In genomic region chr10:61941202-61941651, GRCh38 we compare ENCODE assay signal across 10 cellular contexts. TPM values are rescaled to one million over a fixed set of nuclear protein-coding genes. Genes with fewer than 3 reads are reported as not detected.
DNase-seq lines count a peak whose midpoint lies in the region; ATAC-seq and TF ChIP-seq lines count a peak whose summit lies in the region.
"Had no signal": no experiment of that assay in that cellular context is flagged by ENCODE, and none has a peak within 500 bp of the region (broad histone marks: within the 10 kb centered on the region; RNA-seq: fewer than 3 reads in every experiment).

No MANE protein-coding gene starts in this region.

- no peaks in the 10 kb centered on the region for H3K27me3 Mint-ChIP-seq in CD4-positive, CD25-positive, alpha-beta regulatory T cell
- no peaks in the 10 kb centered on the region for H3K27me3 Mint-ChIP-seq in activated T-helper 2 cell treated with anti-CD3 and anti-CD28 coated beads, Interferon-gamma antibody, Interleukin-2, Interleukin-4, amounts not matched to agents 10 μg/mL and 5 μg/mL and 100 μg/mL, durations not matched to agents 14 hours and 24 hours and 36 hours (ENCODE audit: low read depth)

- peak overlapping the region; percentile 29 to 94 (median 88) for H3K27ac Mint-ChIP-seq in CD4-positive, CD25-positive, alpha-beta regulatory T cell
- peak overlapping the region; percentile 47 for H3K27ac Mint-ChIP-seq in activated T-helper 2 cell treated with anti-CD3 and anti-CD28 coated beads, Interferon-gamma antibody, Interleukin-2, Interleukin-4, amounts not matched to agents 10 μg/mL and 5 μg/mL and 100 μg/mL, durations not matched to agents 14 hours and 24 hours and 36 hours

- no peak for DNase-seq in CD4-positive, CD25-positive, alpha-beta regulatory T cell
- DNase-seq in KBM-7 = peak; percentile 67
- no peak for DNase-seq in activated T-helper 2 cell treated with anti-CD3 and anti-CD28 coated beads, Interferon-gamma antibody, Interleukin-2, Interleukin-4, amounts not matched to agents 10 μg/mL and 5 μg/mL and 100 μg/mL, durations not matched to agents 14 hours and 24 hours and 36 hours (ENCODE audit: low spot score)
- no peak for DNase-seq in testis
- no peak for DNase-seq in NK-92 (lab: John Stamatoyannopoulos, UW; ENCODE audit: unreplicated experiment)
- DNase-seq in NCI-H526 treated with DMSO at 0.1 percent for 48 hours (lab: John Stamatoyannopoulos, UW) = no peak
- DNase-seq in thyroid gland = no peak
- DNase-seq: NCI-H2227 treated with DMSO at 0.1 percent for 48 hours, T-helper 9 cell had no signal

- TF ChIP-seq CTCF in neutrophil (IDR thresholded peaks at IDR 0.05) (no peak), testis (IDR thresholded peaks at IDR 0.05) (no peak), thyroid gland (IDR thresholded peaks at IDR 0.05) (no peak)

- peaks cover 67% of the 10 kb centered on the region for H3K4me1 ChIP-seq in CD4-positive, CD25-positive, alpha-beta regulatory T cell (ENCODE audit: control insufficient read depth, insufficient read depth, low read length, poor library complexity, severe bottlenecking)
- H3K4me1 ChIP-seq in neutrophil (ENCODE audit: control insufficient read depth in 1 of 2, insufficient read depth in 1 of 2, low read depth in 1 of 2, low read length in 1 of 2) = peaks cover 10% of the 10 kb centered on the region in 2 experiments
- peaks cover 21% of the 10 kb centered on the region for H3K4me1 ChIP-seq in testis
- H3K4me1 ChIP-seq in thyroid gland = peaks cover 0 to 26% of the 10 kb centered on the region in 2 donors

- no peaks in the 10 kb centered on the region for H3K27me3 ChIP-seq in CD4-positive, CD25-positive, alpha-beta regulatory T cell (ENCODE audit: control insufficient read depth, insufficient read depth, low read length)
- H3K27me3 ChIP-seq in neutrophil (no peaks in the 10 kb centered on the region), testis (no peaks in the 10 kb centered on the region), thyroid gland (no peaks in the 10 kb centered on the region)

- H3K9me3 ChIP-seq in CD4-positive, CD25-positive, alpha-beta regulatory T cell (ENCODE audit: control insufficient read depth in 2 of 2, low read length in 2 of 2) = no peaks in the 10 kb centered on the region
- H3K9me3 ChIP-seq in neutrophil = no peaks in the 10 kb centered on the region
- H3K9me3 ChIP-seq in testis = no peaks in the 10 kb centered on the region
- H3K9me3 ChIP-seq in thyroid gland = no peaks in the 10 kb centered on the region

- H3K4me3 Mint-ChIP-seq in CD4-positive, CD25-positive, alpha-beta regulatory T cell = peak overlapping the region; percentile 28 to 85 (median 68)
- H3K4me3 Mint-ChIP-seq in activated T-helper 2 cell treated with anti-CD3 and anti-CD28 coated beads, Interferon-gamma antibody, Interleukin-2, Interleukin-4, amounts not matched to agents 10 μg/mL and 5 μg/mL and 100 μg/mL, durations not matched to agents 14 hours and 24 hours and 36 hours (ENCODE audit: low read depth) = no peak overlapping the region

- H3K27ac ChIP-seq in CD4-positive, CD25-positive, alpha-beta regulatory T cell (ENCODE audit: insufficient read depth, low read length, poor library complexity, severe bottlenecking) = peak overlapping the region; percentile 76
- H3K27ac ChIP-seq in neutrophil (peak overlapping the region; percentile 67), testis (no peak overlapping the region), thyroid gland (no peak overlapping the region)

- in situ Hi-C loops in KBM-7 (cut with MboI; ENCODE audit: low pct_unique_long_range_greater_than_20kb, low sequenced_read_pairs) = no loop called here

- peaks cover 39% of the 10 kb centered on the region for H3K36me3 Mint-ChIP-seq in CD4-positive, CD25-positive, alpha-beta regulatory T cell
- H3K36me3 Mint-ChIP-seq in activated T-helper 2 cell treated with anti-CD3 and anti-CD28 coated beads, Interferon-gamma antibody, Interleukin-2, Interleukin-4, amounts not matched to agents 10 μg/mL and 5 μg/mL and 100 μg/mL, durations not matched to agents 14 hours and 24 hours and 36 hours (ENCODE audit: low read depth) = peaks cover 38% of the 10 kb centered on the region

- no peak for ATAC-seq in CD4-positive, CD25-positive, alpha-beta regulatory T cell (ENCODE audit: low read depth in 2 of 2)

- peak overlapping the region; percentile 38 for H3K4me3 ChIP-seq in CD4-positive, CD25-positive, alpha-beta regulatory T cell (ENCODE audit: low read depth, low read length)
- H3K4me3 ChIP-seq in neutrophil (ENCODE audit: low read depth in 1 of 2, low read length in 1 of 2) = peak overlapping the region in 1 of 2 experiments; percentile 15
- no peak overlapping the region for H3K4me3 ChIP-seq in testis
- H3K4me3 ChIP-seq in thyroid gland (replicated peaks in 1 of 3) = no peak overlapping the region

- H3K9me3 Mint-ChIP-seq in CD4-positive, CD25-positive, alpha-beta regulatory T cell = peaks cover 0 to 4% (median 0%) of the 10 kb centered on the region in 7 donors
- H3K9me3 Mint-ChIP-seq in activated T-helper 2 cell treated with anti-CD3 and anti-CD28 coated beads, Interferon-gamma antibody, Interleukin-2, Interleukin-4, amounts not matched to agents 10 μg/mL and 5 μg/mL and 100 μg/mL, durations not matched to agents 14 hours and 24 hours and 36 hours = no peaks in the 10 kb centered on the region

- peaks cover 60 to 85% (median 71%) of the 10 kb centered on the region in 4 donors for H3K4me1 Mint-ChIP-seq in CD4-positive, CD25-positive, alpha-beta regulatory T cell
- peaks cover 69% of the 10 kb centered on the region for H3K4me1 Mint-ChIP-seq in activated T-helper 2 cell treated with anti-CD3 and anti-CD28 coated beads, Interferon-gamma antibody, Interleukin-2, Interleukin-4, amounts not matched to agents 10 μg/mL and 5 μg/mL and 100 μg/mL, durations not matched to agents 14 hours and 24 hours and 36 hours (ENCODE audit: low read depth)

- 82% methylated on average over 4 of the region's 4 CpGs for WGBS in testis, 2 donors
- 84 to 88% methylated on average over 4 of the region's 4 CpGs for WGBS in thyroid gland, 2 donors

- H3K36me3 ChIP-seq in CD4-positive, CD25-positive, alpha-beta regulatory T cell (ENCODE audit: control insufficient read depth, insufficient read depth, low read length) = peaks cover 28% of the 10 kb centered on the region
- H3K36me3 ChIP-seq in neutrophil (no peaks in the 10 kb centered on the region), testis (ENCODE audit: low read depth, missing control alignments) (no peaks in the 10 kb centered on the region), thyroid gland (no peaks in the 10 kb centered on the region)

- TF ChIP-seq POLR2A in testis (IDR thresholded peaks at IDR 0.05) (no peak), thyroid gland (IDR thresholded peaks at IDR 0.05) (no peak)

- intact Hi-C loops in activated T-helper 2 cell treated with anti-CD3 and anti-CD28 coated beads, Interferon-gamma antibody, Interleukin-2, Interleukin-4, amounts not matched to agents 10 μg/mL and 5 μg/mL and 100 μg/mL, durations not matched to agents 14 hours and 24 hours and 36 hours (cut with micrococcal nuclease) = loop anchor here (5.0 kb wide), 2 partner anchors 441 to 871 kb away; no protein-coding TSS in a partner anchor
- intact Hi-C loops in testis (cut with DNase I; ENCODE audit: low total_unique reads) = no loop called here
- intact Hi-C loops in thyroid gland (cut with DNase I) = no loop called here

RNA-seq across cellular contexts. Expression of gene ARID5B, which starts 39.7 kb away (rescaled TPM):
- total RNA-seq in CD4-positive, CD25-positive, alpha-beta regulatory T cell = 169 TPM
- polyA plus RNA-seq in CD4-positive, CD25-positive, alpha-beta regulatory T cell = 10 to 100 TPM; 58.1 to 67.2 (median 62.5) TPM
- 34.9 and 35.7 TPM in 2 replicates for total RNA-seq in activated T-helper 2 cell treated with anti-CD3 and anti-CD28 coated beads, Interferon-gamma antibody, Interleukin-2, Interleukin-4, amounts not matched to agents 10 μg/mL and 5 μg/mL and 100 μg/mL, durations not matched to agents 14 hours and 24 hours and 36 hours
- total RNA-seq in testis = 10 to 100 TPM; 52.1 to 73.6 TPM
- polyA plus RNA-seq in testis (ENCODE audit: insufficient read depth, low read depth, low replicate concordance) = 14.3 TPM
- total RNA-seq in thyroid gland = 10 to 100 TPM in 3 of 4 donors, 1 to 10 TPM in 1; 7.6 to 36.3 (median 21.2) TPM

Comparison
In these comparisons a context has a peak if more than half of its experiments do, and no peak if none do; other contexts are left out.
1. H3K27ac ChIP-seq: peak in CD4-positive, CD25-positive, alpha-beta regulatory T cell (single experiment) and neutrophil (single experiment); none in testis (0 of 2) and thyroid gland (0 of 3).